ENCODE assay signal across 10 cellular contexts in genomic region chr3:195129644-195130492, GRCh38.
A peak's percentile ranks its signal among the peaks of the same experiment; 100 is the strongest.
DNase-seq lines count a peak whose midpoint lies in the region; ATAC-seq and TF ChIP-seq lines count a peak whose summit lies in the region.
"Had no signal": no experiment of that assay in that cellular context is flagged by ENCODE, and none has a peak within 500 bp of the region (broad histone marks: within the 10 kb centered on the region; RNA-seq: fewer than 3 reads in every experiment).

No MANE protein-coding gene starts in this region.

- no peak overlapping the region for H3K4me3 ChIP-seq in lower leg skin (ENCODE audit: low read depth, poor library complexity, severe bottlenecking)
- H3K4me3 ChIP-seq: prostate gland had no signal

- no peaks in the 10 kb centered on the region for H3K9me3 Mint-ChIP-seq in activated CD4-positive, alpha-beta memory T cell treated with anti-CD3 and anti-CD28 coated beads for 36 hours

- H3K36me3 Mint-ChIP-seq in activated CD4-positive, alpha-beta memory T cell treated with anti-CD3 and anti-CD28 coated beads for 36 hours: no peaks in the 10 kb centered on the region

- DNase-seq in activated CD8-positive, alpha-beta memory T cell treated with anti-CD3 and anti-CD28 coated beads for 24 hours: peak; percentile 61
- no peak for DNase-seq in activated CD8-positive, alpha-beta memory T cell treated with anti-CD3 and anti-CD28 coated beads, Interleukin-2, amount 50 U/mL, for 4 hours
- DNase-seq in activated CD4-positive, alpha-beta memory T cell treated with anti-CD3 and anti-CD28 coated beads for 36 hours: peak; percentile 77
- peak in 2 of 3 experiments; percentile 30 to 33 for DNase-seq in stimulated activated CD4-positive, alpha-beta T cell treated with anti-CD3 and anti-CD28 coated beads, TNF-alpha, amount 100 ng/mL, for 24 hours (ENCODE audit: low read depth in 3 of 3)
- DNase-seq in NCI-H82 treated with DMSO at 0.1 percent for 48 hours (lab: John Stamatoyannopoulos, UW; ENCODE audit: unreplicated experiment) (no peak), lower leg skin (ENCODE audit: low spot score in 2 of 2) (no peak), mucosa of gallbladder (ENCODE audit: low spot score) (no peak)
- DNase-seq: NCI-H2029 treated with DMSO at 0.1 percent for 48 hours had no signal

- H3K27ac Mint-ChIP-seq in activated CD4-positive, alpha-beta memory T cell treated with anti-CD3 and anti-CD28 coated beads for 36 hours: peak overlapping the region; percentile 68

- ATAC-seq in HG02798 (IDR thresholded peaks at IDR 0.05; ENCODE audit: poor library complexity, unreplicated experiment): peak; percentile 88

- TF ChIP-seq CTCF in lower leg skin (IDR thresholded peaks at IDR 0.05): no peak

- H3K4me1 Mint-ChIP-seq in activated CD4-positive, alpha-beta memory T cell treated with anti-CD3 and anti-CD28 coated beads for 36 hours (ENCODE audit: low read depth): peaks cover 53% of the 10 kb centered on the region

- H3K27me3 Mint-ChIP-seq in activated CD4-positive, alpha-beta memory T cell treated with anti-CD3 and anti-CD28 coated beads for 36 hours: no peaks in the 10 kb centered on the region

- peak overlapping the region; percentile 69 for H3K4me3 Mint-ChIP-seq in activated CD4-positive, alpha-beta memory T cell treated with anti-CD3 and anti-CD28 coated beads for 36 hours

- POLR2A ChIA-PET in activated CD4-positive, alpha-beta memory T cell treated with anti-CD3 and anti-CD28 coated beads for 36 hours (lab: Charles Lee): interaction anchor here (1.1 to 1.2 kb wide), 2 partner anchors 53 to 454 kb away, joined by 3 to 4 read pairs; no protein-coding TSS in a partner anchor

- TF ChIP-seq POLR2A in lower leg skin (IDR thresholded peaks at IDR 0.05): no peak

- WGBS in lower leg skin, 2 donors: 61 to 66% methylated on average over 11 of the region's 11 CpGs

- CTCF ChIA-PET in activated CD4-positive, alpha-beta memory T cell treated with anti-CD3 and anti-CD28 coated beads for 36 hours (lab: Charles Lee): interaction anchor here (0.6 to 3.1 kb wide), 7 partner anchors 10 to 446 kb away, joined by 3 to 12 read pairs (median 3); partner anchors contain the start of gene XXYLT1

- intact Hi-C loops in activated CD4-positive, alpha-beta memory T cell treated with anti-CD3 and anti-CD28 coated beads for 36 hours (cut with micrococcal nuclease): loop anchor here (2.0 to 5.0 kb wide), 3 partner anchors 129 to 445 kb away; partner anchors contain the start of genes FAM43A and PPP1R2
- intact Hi-C loops in lower leg skin (cut with DNase I; ENCODE audit: low total_unique reads): no loop called here

Comparison
In these comparisons a context has a peak if more than half of its experiments do, and no peak if none do; other contexts are left out.
1. DNase-seq: peak in activated CD8-positive, alpha-beta memory T cell treated with anti-CD3 and anti-CD28 coated beads for 24 hours (single experiment), activated CD4-positive, alpha-beta memory T cell treated with anti-CD3 and anti-CD28 coated beads for 36 hours (single experiment) and stimulated activated CD4-positive, alpha-beta T cell treated with anti-CD3 and anti-CD28 coated beads, TNF-alpha, amount 100 ng/mL, for 24 hours (2 of 3); none in activated CD8-positive, alpha-beta memory T cell treated with anti-CD3 and anti-CD28 coated beads, Interleukin-2, amount 50 U/mL, for 4 hours (single experiment), NCI-H82 treated with DMSO at 0.1 percent for 48 hours (single experiment), lower leg skin (0 of 2) and mucosa of gallbladder (single experiment).